In genomic region chr12:95072900-95073697, GRCh38 we compare ENCODE assay signal across 8 cellular contexts. TPM values are rescaled to one million over a fixed set of nuclear protein-coding genes. Genes with fewer than 3 reads are reported as not detected.
DNase-seq lines count a peak whose midpoint lies in the region; ATAC-seq and TF ChIP-seq lines count a peak whose summit lies in the region.

TSS of gene NR2C1 (minus strand) at chr12:95073618. CDS start at chr12:95067384, 6,234 bp downstream.

- no peak for TF ChIP-seq RAD21 in Ishikawa (IDR thresholded peaks at IDR 0.05; ENCODE audit: low read depth)

- TF ChIP-seq EP300 in Ishikawa (IDR thresholded peaks at IDR 0.05; ENCODE audit: borderline replicate concordance): no peak

- H3K27me3 ChIP-seq in esophagus (ENCODE audit: control insufficient read depth in 1 of 2, insufficient read depth in 2 of 2, low read length in 2 of 2) (no peaks in the 10 kb centered on the region), mucosa of stomach (ENCODE audit: control insufficient read depth, insufficient read depth, low read length) (no peaks in the 10 kb centered on the region)

- H3K4me3 Mint-ChIP-seq in activated T-cell treated with anti-CD3 and anti-CD28 coated beads, Interleukin-2, amount 50 U/mL, for 24 hours: peak within 1 kb of the TSS; percentile 96

- H3K9me3 ChIP-seq in esophagus (ENCODE audit: control insufficient read depth in 2 of 2, insufficient read depth in 1 of 2, low read depth in 1 of 2, low read length in 1 of 2) (no peaks in the 10 kb centered on the region), mucosa of stomach (ENCODE audit: control insufficient read depth, low read length) (no peaks in the 10 kb centered on the region)

- no peaks in the 10 kb centered on the region for H3K27me3 Mint-ChIP-seq in activated T-cell treated with anti-CD3 and anti-CD28 coated beads, Interleukin-2, amount 50 U/mL, for 24 hours

- 0% methylated on average over 96 to 99 of the region's 99 CpGs for WGBS in esophagus, 2 donors

- H3K9me3 Mint-ChIP-seq in activated T-cell treated with anti-CD3 and anti-CD28 coated beads, Interleukin-2, amount 50 U/mL, for 24 hours: no peaks in the 10 kb centered on the region

- ATAC-seq in GM21576 (IDR thresholded peaks at IDR 0.05; ENCODE audit: unreplicated experiment): peak; percentile 95

- H3K9ac ChIP-seq in mucosa of stomach (ENCODE audit: low read length): peak within 1 kb of the TSS; percentile 94

- peak; percentile 74 for DNase-seq in DMS 273 treated with DMSO at 0.1 percent for 48 hours (lab: John Stamatoyannopoulos, UW)
- peak; percentile 91 for DNase-seq in activated T-cell treated with anti-CD3 and anti-CD28 coated beads, Interleukin-2, amount 50 U/mL, for 24 hours
- peak; percentile 77 to 79 for DNase-seq in stimulated activated CD8-positive, alpha-beta memory T cell treated with anti-CD3 and anti-CD28 coated beads, Interleukin-7, amount 100 ng/mL, for 1 hour (ENCODE audit: low read depth in 2 of 2)

- H3K4me1 Mint-ChIP-seq in activated T-cell treated with anti-CD3 and anti-CD28 coated beads, Interleukin-2, amount 50 U/mL, for 24 hours (ENCODE audit: low read depth): peaks cover 28% of the 10 kb centered on the region

- H3K36me3 ChIP-seq in esophagus (ENCODE audit: control insufficient read depth in 2 of 2, insufficient read depth in 2 of 2, low read length in 1 of 2): no peaks in the 10 kb centered on the region
- no peaks in the 10 kb centered on the region for H3K36me3 ChIP-seq in mucosa of stomach (ENCODE audit: control insufficient read depth, insufficient read depth, low read length)

- H3K27ac ChIP-seq in esophagus (ENCODE audit: low read depth in 2 of 2, low read length in 1 of 2): peak within 1 kb of the TSS; percentile 76 to 82

- peak within 1 kb of the TSS; percentile 73 to 90 for H3K4me3 ChIP-seq in esophagus (ENCODE audit: low read depth in 1 of 2, low read length in 2 of 2)
- peak within 1 kb of the TSS; percentile 97 for H3K4me3 ChIP-seq in mucosa of stomach (ENCODE audit: low read length)

- H3K27ac Mint-ChIP-seq in activated T-cell treated with anti-CD3 and anti-CD28 coated beads, Interleukin-2, amount 50 U/mL, for 24 hours: peak within 1 kb of the TSS; percentile 94

- no peaks in the 10 kb centered on the region for H3K4me1 ChIP-seq in esophagus (ENCODE audit: control insufficient read depth in 2 of 2, insufficient read depth in 2 of 2, low read length in 1 of 2)
- H3K4me1 ChIP-seq in mucosa of stomach (ENCODE audit: control insufficient read depth, insufficient read depth, low read length): no peaks in the 10 kb centered on the region

- H3K36me3 Mint-ChIP-seq in activated T-cell treated with anti-CD3 and anti-CD28 coated beads, Interleukin-2, amount 50 U/mL, for 24 hours (ENCODE audit: low read depth): peaks cover 28% of the 10 kb centered on the region

TF ChIP-seq in Ishikawa, 13 proteins besides CTCF, POLR2A, EP300 and RAD21:
- 0 out of 2 replicates have a peak, but pooled peaks have one; percentile 17 for TF ChIP-seq ZBTB7A (IDR thresholded peaks at IDR 0.05; ENCODE audit: low read depth)
- TF ChIP-seq MAX (IDR thresholded peaks at IDR 0.05): no peak
- TF ChIP-seq TAF1 (IDR thresholded peaks at IDR 0.05; ENCODE audit: low read depth): peak; percentile 22
- TF ChIP-seq TCF12 (IDR thresholded peaks at IDR 0.05; ENCODE audit: low read depth): peak; percentile 61; the same call in 1 of the 2 replicates
- 0 out of 2 replicates have a peak, but pooled peaks have one; percentile 27 for TF ChIP-seq EGR1 (IDR thresholded peaks at IDR 0.05)
- TF ChIP-seq CREB1 (IDR thresholded peaks at IDR 0.05; ENCODE audit: low read depth): peak; percentile 71; the same call in 1 of the 2 replicates
- TF ChIP-seq CEBPB (IDR thresholded peaks at IDR 0.05): no peak
TF ChIP-seq in Ishikawa: peak in this region for 5.

TF ChIP-seq in PFSK-1, 5 proteins besides CTCF, POLR2A, EP300 and RAD21:
- TF ChIP-seq REST (IDR thresholded peaks at IDR 0.05; ENCODE audit: insufficient read depth in 1 of 2, low read depth in 2 of 2, low read length in 2 of 2) (no peak), SIN3A (IDR thresholded peaks at IDR 0.05; ENCODE audit: borderline replicate concordance, insufficient read depth, low read length) (no peak), FOXP2 (optimal IDR thresholded peaks at IDR 0.05; ENCODE audit: borderline replicate concordance, extremely low read depth, extremely low read length, insufficient read depth) (peak; percentile 64), TAF1 (IDR thresholded peaks at IDR 0.05; ENCODE audit: borderline replicate concordance, insufficient read depth, low read length) (peak; percentile 45; the same call in 1 of the 2 replicates), POLR2AphosphoS5 (IDR thresholded peaks at IDR 0.05; ENCODE audit: low read depth, low read length) (peak; percentile 57; the same call in 1 of the 2 replicates)

RNA-seq across cellular contexts. Expression of gene NR2C1, which starts in this region (rescaled TPM):
- polyA plus RNA-seq in PFSK-1 (2012; ENCODE audit: insufficient read length, low read depth): 20.8 TPM
- 10 to 100 TPM; 10.1 to 28.7 TPM for polyA plus RNA-seq in esophagus

Comparison
In these comparisons a context has a peak if more than half of its experiments do, and no peak if none do; other contexts are left out.
1. Peak in every context shown above with its lines: DNase-seq, ATAC-seq, H3K4me3 ChIP-seq and H3K27ac ChIP-seq.